In the genomic region with DNA sequence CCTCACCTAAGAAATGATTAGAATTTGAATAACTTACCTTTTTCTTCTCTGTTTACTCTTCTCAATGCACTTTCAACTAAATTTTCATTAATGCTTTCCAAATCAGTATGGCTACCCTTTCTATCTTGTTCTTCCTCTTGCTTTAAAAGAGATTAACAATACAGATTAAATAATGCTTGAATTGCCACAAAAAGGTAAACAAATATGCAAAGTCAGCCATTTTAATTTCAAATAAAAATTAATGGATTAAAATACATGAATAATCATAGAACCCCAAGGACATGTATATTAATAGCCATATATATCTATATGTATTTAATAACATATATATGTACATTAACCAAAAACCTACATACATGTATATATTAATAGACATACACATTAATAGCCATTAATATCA, we compare ENCODE assay signal across 29 cellular contexts. TPM values are rescaled to one million over a fixed set of nuclear protein-coding genes. Genes with fewer than 3 reads are reported as not detected.
"Had no signal": no experiment of that assay in that cellular context is flagged by ENCODE, and none has a peak within 500 bp of the region (broad histone marks: within the 10 kb centered on the region; RNA-seq: fewer than 3 reads in every experiment).

No MANE protein-coding gene starts in this region.

- H3K4me2 ChIP-seq: PC-9 had no signal

- H3K27me3 ChIP-seq: ascending aorta, cardiac muscle cell, MG63 had no signal

- H2AFZ ChIP-seq: PC-9 had no signal

- H3K4me3 ChIP-seq: ascending aorta, cardiac muscle cell, MG63, PC-9 had no signal

- FAIRE-seq: RCC 7860 had no signal

- H3K9me3 ChIP-seq: ascending aorta, MG63 had no signal

- ATAC-seq: activated CD4-positive, alpha-beta T cell treated with anti-CD3 and anti-CD28 coated beads for 36 hours; activated CD8-positive, alpha-beta T cell treated with anti-CD3 and anti-CD28 coated beads, Interleukin-2, amount 10 ng/mL, durations not matched to agents 7 days and 5 days; Right ventricle myocardium inferior had no signal

- DNase-seq: activated CD4-positive, alpha-beta T cell treated with anti-CD3 and anti-CD28 coated beads for 36 hours; activated CD4-positive, alpha-beta T cell treated with anti-CD3 and anti-CD28 coated beads, Interleukin-2, amount 10 ng/mL, durations not matched to agents 7 days and 5 days; activated CD4-positive, alpha-beta T cell treated with anti-CD3 and anti-CD28 coated beads, Interleukin-2, amount 50 U/mL, for 48 hours; activated CD8-positive, alpha-beta T cell treated with anti-CD3 and anti-CD28 coated beads, Interleukin-2, amount 10 ng/mL, durations not matched to agents 7 days and 5 days; activated gamma-delta T cell; activated naive CD4-positive, alpha-beta T cell treated with Interleukin-2 at 50 U/mL for 16 hours; activated naive CD8-positive, alpha-beta T cell treated with anti-CD3 and anti-CD28 coated beads, Interleukin-2, amount 10 ng/mL, durations not matched to agents 7 days and 5 days; activated T-cell treated with anti-CD3 and anti-CD28 coated beads, Interleukin-2, amount 50 U/mL, for 24 hours; amygdala; Kasumi-1; MG63; NCI-H1048; NCI-H1105 treated with DMSO at 0.1 percent for 48 hours; NCI-H1436; NCI-H1694; NCI-H1930; NCI-H345; NCI-H526; NCI-H748 treated with DMSO at 0.1 percent for 48 hours; PC-9; SIG-M5; T1000 had no signal

- H3K36me3 ChIP-seq: MG63 had no signal

- H3K4me1 ChIP-seq: ascending aorta had no signal

- H3K27ac ChIP-seq: ascending aorta, cardiac muscle cell, PC-9, RWPE1 had no signal

RNA-seq across cellular contexts. Expression of a gene that starts 7.9 kb away (rescaled TPM):
- total RNA-seq: activated CD4-positive, alpha-beta T cell treated with anti-CD3 and anti-CD28 coated beads, Interleukin-2, amount 10 ng/mL, durations not matched to agents 7 days and 5 days; activated CD8-positive, alpha-beta T cell treated with anti-CD3 and anti-CD28 coated beads, Interleukin-2, amount 10 ng/mL, durations not matched to agents 7 days and 5 days; activated naive CD8-positive, alpha-beta T cell treated with anti-CD3 and anti-CD28 coated beads, Interleukin-2, amount 10 ng/mL, durations not matched to agents 7 days and 5 days; activated T-helper 2 cell treated with anti-CD3 and anti-CD28 coated beads, Interferon-gamma antibody, Interleukin-2, Interleukin-4, amounts not matched to agents 10 μg/mL and 5 μg/mL and 100 μg/mL, durations not matched to agents 14 hours and 24 hours and 36 hours; ascending aorta; PC-9; T-helper 1 cell treated with Interleukin-12 subunit alpha and Interleukin-12 subunit beta and Interleukin-4 antibody, amounts not matched to agents 30 ng/mL and 1 ng/mL, for 36 hours had no signal
